8 cellular contexts compared by ENCODE assay signal in genomic region chr10:132443605-132443997, GRCh38. TPM values are rescaled to one million over a fixed set of nuclear protein-coding genes. Genes with fewer than 3 reads are reported as not detected.
DNase-seq lines count a peak whose midpoint lies in the region; ATAC-seq and TF ChIP-seq lines count a peak whose summit lies in the region.

No MANE protein-coding gene starts in this region.

- no peaks in the 10 kb centered on the region for H3K36me3 ChIP-seq in neural progenitor cell

- H3K4me1 ChIP-seq in neural progenitor cell = peaks cover 27% of the 10 kb centered on the region

- no peaks in the 10 kb centered on the region for H3K79me2 ChIP-seq in neural progenitor cell (ENCODE audit: low read depth)

- peak overlapping the region; percentile 94 to 99 for H3K27ac Mint-ChIP-seq in effector memory CD8-positive, alpha-beta T cell
- H3K27ac Mint-ChIP-seq in neural progenitor cell = no peak overlapping the region

- no peaks in the 10 kb centered on the region for H4K20me1 ChIP-seq in neural progenitor cell (ENCODE audit: low read depth)

- no peak overlapping the region for H3K4me2 ChIP-seq in neural progenitor cell

- H3K9me3 Mint-ChIP-seq in effector memory CD8-positive, alpha-beta T cell = no peaks in the 10 kb centered on the region
- H3K9me3 Mint-ChIP-seq in neural progenitor cell = peaks cover 2% of the 10 kb centered on the region

- no peaks in the 10 kb centered on the region for H3K27me3 Mint-ChIP-seq in effector memory CD8-positive, alpha-beta T cell
- peaks cover 12% of the 10 kb centered on the region for H3K27me3 Mint-ChIP-seq in neural progenitor cell (ENCODE audit: insufficient read depth, low read depth)

- H3K27me3 ChIP-seq in neural progenitor cell = no peaks in the 10 kb centered on the region

- peaks cover 11% of the 10 kb centered on the region for H3K36me3 Mint-ChIP-seq in effector memory CD8-positive, alpha-beta T cell (ENCODE audit: insufficient read depth)
- H3K36me3 Mint-ChIP-seq in neural progenitor cell = peaks cover 3% of the 10 kb centered on the region

- TF ChIP-seq CTCF in neural progenitor cell (IDR thresholded peaks at IDR 0.05) = no peak

- no peaks in the 10 kb centered on the region for H3K9me3 ChIP-seq in neural progenitor cell (ENCODE audit: low read depth)

- H2AFZ ChIP-seq in neural progenitor cell (replicated peaks) = no peak overlapping the region

- peak overlapping the region in 1 of 2 donors; percentile 45 for H3K4me3 Mint-ChIP-seq in effector memory CD8-positive, alpha-beta T cell
- H3K4me3 Mint-ChIP-seq in neural progenitor cell = no peak overlapping the region

- no peak overlapping the region for H3K9ac ChIP-seq in neural progenitor cell

- peaks cover 25 to 30% of the 10 kb centered on the region in 2 donors for H3K4me1 Mint-ChIP-seq in effector memory CD8-positive, alpha-beta T cell (ENCODE audit: low read depth in 2 of 2)
- H3K4me1 Mint-ChIP-seq in neural progenitor cell = peaks cover 27% of the 10 kb centered on the region

- DNase-seq in EL (peak; percentile 50), Kasumi-1 (lab: John Stamatoyannopoulos, UW) (peak; percentile 68 to 71), neural progenitor cell (ENCODE audit: low spot score) (no peak), NCI-H226 (no peak)
- peak; percentile 69 for DNase-seq in activated CD4-positive, alpha-beta T cell treated with anti-CD3 and anti-CD28 coated beads, Interleukin-2, amount 50 U/mL, for 1 hour
- DNase-seq in effector memory CD8-positive, alpha-beta T cell = peak; percentile 64 to 70 (median 70)
- DNase-seq in stimulated activated CD4-positive, alpha-beta T cell treated with anti-CD3 and anti-CD28 coated beads, Interleukin-4, amount 100 ng/mL, for 24 hours = peak; percentile 78

- H3K4me3 ChIP-seq in neural progenitor cell = no peak overlapping the region

- H3K27ac ChIP-seq in neural progenitor cell = no peak overlapping the region

- H3F3A ChIP-seq in neural progenitor cell (ENCODE audit: low read depth) = peaks cover 21% of the 10 kb centered on the region

- ATAC-seq in effector memory CD8-positive, alpha-beta T cell (replicated peaks) = peak; percentile 38
- ATAC-seq in HG02970 (IDR thresholded peaks at IDR 0.05; ENCODE audit: low FRiP score, unreplicated experiment) = no peak

RNA-seq across cellular contexts. Expression of gene PWWP2B, which starts 46.6 kb away (rescaled TPM):
- 0.34 and 1.5 TPM in 2 replicates for total RNA-seq in neural progenitor cell (ENCODE audit: low replicate concordance)

Comparison
In these comparisons a context has a peak if more than half of its experiments do, and no peak if none do; other contexts are left out.
1. DNase-seq: peak in EL (single experiment), Kasumi-1 (2 of 2), activated CD4-positive, alpha-beta T cell treated with anti-CD3 and anti-CD28 coated beads, Interleukin-2, amount 50 U/mL, for 1 hour (single experiment), effector memory CD8-positive, alpha-beta T cell (3 of 3) and stimulated activated CD4-positive, alpha-beta T cell treated with anti-CD3 and anti-CD28 coated beads, Interleukin-4, amount 100 ng/mL, for 24 hours (single experiment); none in neural progenitor cell (single experiment) and NCI-H226 (single experiment).